Comparison of ENCODE assay signal across 11 cellular contexts in the genomic region with DNA sequence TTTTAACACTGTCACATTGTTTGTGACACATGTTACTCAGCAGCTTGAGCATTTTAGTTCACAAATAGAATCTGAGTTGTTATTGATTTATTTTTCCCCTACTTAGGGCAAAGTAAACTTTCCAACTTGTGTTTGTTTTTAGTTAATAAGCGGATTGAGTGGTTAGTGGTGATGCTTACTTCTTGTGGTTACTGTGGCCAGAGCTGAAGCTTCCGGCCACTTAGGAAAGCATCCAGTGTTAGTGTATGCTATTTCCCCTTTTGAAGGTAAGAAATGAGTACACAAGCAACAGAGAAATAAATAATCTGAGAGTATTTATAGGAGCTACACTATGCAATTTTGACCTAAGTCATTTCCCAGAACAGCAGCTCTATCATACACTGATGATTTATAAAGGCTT.
DNase-seq lines count a peak whose midpoint lies in the region; ATAC-seq and TF ChIP-seq lines count a peak whose summit lies in the region.
"Had no signal": no experiment of that assay in that cellular context is flagged by ENCODE, and none has a peak within 500 bp of the region (broad histone marks: within the 10 kb centered on the region; RNA-seq: fewer than 3 reads in every experiment).

No MANE protein-coding gene starts in this region.

- no peak overlapping the region for H3K27ac ChIP-seq in WERI-Rb-1
- H3K27ac ChIP-seq: thoracic aorta had no signal

- TF ChIP-seq CTCF in WERI-Rb-1 (IDR thresholded peaks at IDR 0.05; ENCODE audit: low read depth, low read length) = no peak

- H3K27me3 ChIP-seq in WERI-Rb-1 (ENCODE audit: insufficient read depth, low read depth, severe bottlenecking) = no peaks in the 10 kb centered on the region

- no peak overlapping the region for H3K4me3 ChIP-seq in WERI-Rb-1 (ENCODE audit: low read depth, low read length)
- H3K4me3 ChIP-seq: thoracic aorta had no signal

- no peaks in the 10 kb centered on the region for H3K36me3 ChIP-seq in WERI-Rb-1
- H3K36me3 ChIP-seq: thoracic aorta had no signal

- ATAC-seq in GM18909 (IDR thresholded peaks at IDR 0.05; ENCODE audit: poor library complexity, unreplicated experiment) (peak; percentile 95), HG02642 (IDR thresholded peaks at IDR 0.05; ENCODE audit: poor library complexity, unreplicated experiment) (peak; percentile 92), HG03565 (IDR thresholded peaks at IDR 0.05; ENCODE audit: unreplicated experiment) (peak; percentile 96)

- no peaks in the 10 kb centered on the region for H3K9me3 ChIP-seq in WERI-Rb-1 (ENCODE audit: severe bottlenecking)
- H3K9me3 ChIP-seq: thoracic aorta had no signal

- DNase-seq in globus pallidus (ENCODE audit: low spot score) (peak; percentile 17), WERI-Rb-1 (no peak), NCI-H1092 (lab: John Stamatoyannopoulos, UW) (no peak), NCI-H2196 (lab: John Stamatoyannopoulos, UW; ENCODE audit: unreplicated experiment) (no peak)
- DNase-seq in stimulated activated CD4-positive, alpha-beta T cell treated with anti-CD3 and anti-CD28 coated beads, Interleukin-4, amount 100 ng/mL, for 1 hour = no peak
- DNase-seq: activated CD4-positive, CD25-positive, alpha-beta regulatory T cell treated with anti-CD3 and anti-CD28 coated beads, Interleukin-2, amount 50 U/mL, for 72 hours; NCI-H526 had no signal
